Comparison of ENCODE assay signal across 8 cellular contexts in the genomic region with DNA sequence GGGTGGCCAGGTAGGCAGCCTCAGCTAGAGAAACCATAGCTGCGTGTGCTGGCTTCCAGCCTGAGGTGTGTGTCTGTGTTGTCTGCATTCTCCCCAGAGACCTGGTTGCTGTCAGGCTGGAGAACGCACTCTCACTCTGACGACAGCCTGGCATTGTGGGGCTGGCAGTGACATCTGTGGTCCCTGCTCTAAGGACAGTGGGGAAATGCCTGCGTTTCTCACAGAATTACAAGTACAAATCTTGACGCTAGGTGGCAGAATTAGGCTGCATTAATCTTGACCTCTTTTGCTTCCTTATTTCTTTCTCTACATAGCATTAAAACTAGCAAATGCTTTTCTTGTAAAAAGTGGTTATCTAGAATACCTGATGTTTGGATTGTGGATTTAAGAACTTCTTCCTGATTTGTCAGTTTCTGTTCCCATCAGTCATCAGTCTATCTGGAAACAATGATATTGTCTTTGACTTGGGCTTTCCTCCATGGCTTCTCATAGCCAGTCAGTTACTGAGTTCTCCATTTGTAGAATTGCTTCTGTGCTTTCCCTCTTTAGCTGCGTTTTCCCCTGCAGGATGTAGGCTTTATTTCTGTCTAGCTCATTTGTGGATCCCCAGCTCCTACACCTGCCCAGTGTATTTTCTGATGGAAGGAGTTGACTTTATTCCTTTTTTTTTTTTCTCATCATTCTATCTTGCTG.
DNase-seq lines count a peak whose midpoint lies in the region; ATAC-seq and TF ChIP-seq lines count a peak whose summit lies in the region.

No MANE protein-coding gene starts in this region.

- no peak overlapping the region for H3K9ac ChIP-seq in DND-41 (ENCODE audit: low read depth, low read length)

- no peak overlapping the region for H3K4me2 ChIP-seq in DND-41 (ENCODE audit: insufficient read depth, low read length)

- H3K4me1 ChIP-seq in DND-41 (ENCODE audit: insufficient read depth, low read length) = no peaks in the 10 kb centered on the region

- H4K20me1 ChIP-seq in DND-41 (ENCODE audit: insufficient read depth, low read length) = no peaks in the 10 kb centered on the region

- TF ChIP-seq CTCF in DND-41 (IDR thresholded peaks at IDR 0.05; ENCODE audit: borderline replicate concordance, extremely low read depth, low read length, poor library complexity, severe bottlenecking) (peak; percentile 79), brain microvascular endothelial cell (IDR thresholded peaks at IDR 0.05; ENCODE audit: low read depth, low read length, missing control alignments) (peak; percentile 55)

- no peaks in the 10 kb centered on the region for H3K36me3 ChIP-seq in DND-41 (ENCODE audit: insufficient read depth, low read length)
- H3K36me3 ChIP-seq in brain microvascular endothelial cell (replicated peaks) = no peaks in the 10 kb centered on the region

- H3K27ac ChIP-seq in DND-41 (ENCODE audit: low read length) = no peak overlapping the region
- peak overlapping the region; percentile 50 for H3K27ac ChIP-seq in brain microvascular endothelial cell

- H3K79me2 ChIP-seq in DND-41 (ENCODE audit: insufficient read depth, low read length) = no peaks in the 10 kb centered on the region

- H3K9me3 ChIP-seq in DND-41 (ENCODE audit: insufficient read depth, low read length, severe bottlenecking) = no peaks in the 10 kb centered on the region

- no peak overlapping the region for H2AFZ ChIP-seq in DND-41 (ENCODE audit: low read depth, low read length)

- peaks cover 14% of the 10 kb centered on the region for H3K27me3 ChIP-seq in DND-41 (ENCODE audit: insufficient read depth, low read length, poor library complexity)
- H3K27me3 ChIP-seq in brain microvascular endothelial cell (replicated peaks) = no peaks in the 10 kb centered on the region

- ATAC-seq in DND-41 (ENCODE audit: insufficient read depth, low read depth) = peak; percentile 73
- ATAC-seq in HG03342 (IDR thresholded peaks at IDR 0.05; ENCODE audit: unreplicated experiment) = peak; percentile 84

- H3K4me3 ChIP-seq in DND-41 (ENCODE audit: low read depth in 1 of 2, low read length in 2 of 2) = no peak overlapping the region
- no peak overlapping the region for H3K4me3 ChIP-seq in brain microvascular endothelial cell (ENCODE audit: low read depth, low read length)

- in situ Hi-C loops in brain microvascular endothelial cell (cut with HindIII; ENCODE audit: low pct_ligation_motif_present, low sequenced_read_pairs) = no loop called here

- DNase-seq in DND-41 = peak; percentile 14
- peak; percentile 11 for DNase-seq in GM19240 (ENCODE audit: insufficient read length, low spot score)
- peak; percentile 21 to 58 for DNase-seq in NOMO-1 (lab: John Stamatoyannopoulos, UW; ENCODE audit: unreplicated experiment in 2 of 2)
- peak; percentile 74 for DNase-seq in brain microvascular endothelial cell
- peak; percentile 69 for DNase-seq in iPS DF 4.7 (ENCODE audit: extremely low read depth, low spot score)
- peak; percentile 62 for DNase-seq in smooth muscle cell of the brain vasculature (ENCODE audit: low read depth, low spot score)
- no peak for DNase-seq in activated naive CD4-positive, alpha-beta T cell (lab: John Stamatoyannopoulos, UW)

Comparison
In these comparisons a context has a peak if more than half of its experiments do, and no peak if none do; other contexts are left out.
1. DNase-seq: peak in DND-41 (single experiment), GM19240 (single experiment), NOMO-1 (2 of 2), brain microvascular endothelial cell (single experiment), iPS DF 4.7 (single experiment) and smooth muscle cell of the brain vasculature (single experiment); none in activated naive CD4-positive, alpha-beta T cell (0 of 4).